In the genomic region with DNA sequence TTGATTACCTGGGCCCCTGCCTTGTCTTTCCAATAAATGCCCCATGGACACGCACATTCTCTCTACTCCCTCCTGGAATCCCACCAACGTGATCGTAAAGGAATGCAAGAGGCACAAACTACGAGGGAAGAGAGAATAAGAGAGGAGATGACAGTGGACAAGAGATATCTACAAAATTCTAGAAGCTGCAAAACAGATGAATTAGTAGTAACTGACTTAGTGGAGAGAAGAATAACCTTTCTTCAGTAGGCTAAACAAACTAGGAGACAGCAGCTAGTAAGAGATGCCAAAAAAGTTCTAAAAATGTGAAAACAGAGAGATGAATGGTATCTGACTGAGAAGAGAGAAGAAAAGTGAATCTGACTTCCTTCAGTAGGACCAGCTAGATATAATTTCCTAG, we compare ENCODE assay signal across 10 cellular contexts. TPM values are rescaled to one million over a fixed set of nuclear protein-coding genes. Genes with fewer than 3 reads are reported as not detected.
"Had no signal": no experiment of that assay in that cellular context is flagged by ENCODE, and none has a peak within 500 bp of the region (broad histone marks: within the 10 kb centered on the region; RNA-seq: fewer than 3 reads in every experiment).

No MANE protein-coding gene starts in this region.

- H3K4me2 ChIP-seq: KMS-11 had no signal

- H3K27me3 Mint-ChIP-seq: IgD-negative memory B cell had no signal

- H3K4me3 Mint-ChIP-seq: IgD-negative memory B cell had no signal

- H3K27ac ChIP-seq: HL-60, KMS-11 had no signal

- H3K9ac ChIP-seq: KMS-11 had no signal

- DNase-seq: IMR-90, KBM-7, KG1 had no signal

- ATAC-seq: HepG2, K562 had no signal

- H3K36me3 Mint-ChIP-seq: IgD-negative memory B cell had no signal

- H3K4me1 Mint-ChIP-seq: IgD-negative memory B cell had no signal

- H3K27ac Mint-ChIP-seq: IgD-negative memory B cell had no signal

- H3K4me3 ChIP-seq: K562 had no signal

RNA-seq across cellular contexts. Expression of gene MYCN, which starts 43.5 kb away (rescaled TPM):
- total RNA-seq: HepG2, HT-29, HT1080, IMR-90, K562 had no signal
- polyA plus RNA-seq: HepG2, IgD-negative memory B cell, IMR-90, K562 had no signal
